In the genomic region with DNA sequence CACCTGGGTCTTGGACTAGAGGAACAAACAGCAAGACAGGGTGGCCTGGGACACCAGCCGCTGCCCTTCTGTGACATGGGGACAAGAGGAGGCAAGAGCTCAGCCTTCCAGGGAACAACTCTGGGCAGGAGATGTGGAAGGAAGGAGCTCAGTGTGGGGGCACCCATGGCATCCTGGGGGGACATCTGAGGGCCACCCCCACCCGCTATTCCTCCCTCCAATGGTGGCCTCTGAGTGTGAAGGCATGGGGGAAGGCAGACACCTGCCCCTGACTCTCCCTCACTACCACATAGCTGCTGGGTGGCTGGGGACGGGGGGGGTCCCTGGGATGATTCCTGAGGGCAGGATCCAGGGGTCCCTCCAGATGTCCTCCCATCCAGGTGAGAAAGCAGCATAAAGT, we compare ENCODE assay signal across 17 cellular contexts. TPM values are rescaled to one million over a fixed set of nuclear protein-coding genes. Genes with fewer than 3 reads are reported as not detected.
DNase-seq lines count a peak whose midpoint lies in the region; ATAC-seq and TF ChIP-seq lines count a peak whose summit lies in the region.
"Had no signal": no experiment of that assay in that cellular context is flagged by ENCODE, and none has a peak within 500 bp of the region (broad histone marks: within the 10 kb centered on the region; RNA-seq: fewer than 3 reads in every experiment).

No MANE protein-coding gene starts in this region.

- POLR2A ChIA-PET in activated CD4-positive, alpha-beta memory T cell treated with anti-CD3 and anti-CD28 coated beads for 36 hours (lab: Charles Lee), result interaction anchor here (2.2 kb wide), 1 partner anchor 113 kb away, joined by 4 read pairs; no protein-coding TSS in a partner anchor

- no peak overlapping the region for H3K4me3 ChIP-seq in H7 (ENCODE audit: insufficient read depth, low read depth, low read length)
- H3K4me3 ChIP-seq: GM23248, K562 had no signal

- H3K4me1 Mint-ChIP-seq in activated CD4-positive, alpha-beta memory T cell treated with anti-CD3 and anti-CD28 coated beads for 36 hours (ENCODE audit: low read depth), result peaks cover 79% of the 10 kb centered on the region
- H3K4me1 Mint-ChIP-seq in nephron progenitor cell, result peaks cover 21% of the 10 kb centered on the region

- no peaks in the 10 kb centered on the region for H3K27me3 Mint-ChIP-seq in activated CD4-positive, alpha-beta memory T cell treated with anti-CD3 and anti-CD28 coated beads for 36 hours
- H3K27me3 Mint-ChIP-seq in nephron progenitor cell (ENCODE audit: low read depth, poor library complexity), result peaks cover 11% of the 10 kb centered on the region
- H3K27me3 Mint-ChIP-seq: CD4-positive, alpha-beta T cell had no signal

- H3K36me3 Mint-ChIP-seq in activated naive CD4-positive, alpha-beta T cell treated with anti-CD3 and anti-CD28 coated beads, Interleukin-2, amount 50 U/mL, for 72 hours, result peaks cover 0 to 24% of the 10 kb centered on the region in 2 donors
- H3K36me3 Mint-ChIP-seq in activated CD4-positive, alpha-beta memory T cell treated with anti-CD3 and anti-CD28 coated beads for 36 hours, result peaks cover 17% of the 10 kb centered on the region
- H3K36me3 Mint-ChIP-seq in nephron progenitor cell (ENCODE audit: low read depth), result peaks cover 10% of the 10 kb centered on the region

- intact Hi-C loops in activated CD4-positive, alpha-beta memory T cell treated with anti-CD3 and anti-CD28 coated beads for 36 hours (cut with micrococcal nuclease), result loop anchor here (10.0 kb wide), 1 partner anchor 232 kb away; the partner anchor contains the start of gene SUN2

- no peaks in the 10 kb centered on the region for H3K36me3 ChIP-seq in H7 (replicated peaks; ENCODE audit: control insufficient read depth, insufficient read depth, low read length)

- peak overlapping the region; percentile 50 to 65 for H3K27ac Mint-ChIP-seq in activated naive CD4-positive, alpha-beta T cell treated with anti-CD3 and anti-CD28 coated beads, Interleukin-2, amount 50 U/mL, for 72 hours
- peak overlapping the region; percentile 79 for H3K27ac Mint-ChIP-seq in activated CD4-positive, alpha-beta memory T cell treated with anti-CD3 and anti-CD28 coated beads for 36 hours
- no peak overlapping the region for H3K27ac Mint-ChIP-seq in nephron progenitor cell

- CTCF ChIA-PET in activated CD4-positive, alpha-beta memory T cell treated with anti-CD3 and anti-CD28 coated beads for 36 hours (lab: Charles Lee), result interaction anchor here (1.0 to 2.4 kb wide), 2 partner anchors 17 to 117 kb away, joined by 3 to 9 read pairs; no protein-coding TSS in a partner anchor

- TF ChIP-seq CTCF in nephron progenitor cell (IDR thresholded peaks at IDR 0.05), result no peak

- peaks cover 0 to 5% of the 10 kb centered on the region in 2 donors for H3K9me3 Mint-ChIP-seq in activated naive CD4-positive, alpha-beta T cell treated with anti-CD3 and anti-CD28 coated beads, Interleukin-2, amount 50 U/mL, for 72 hours
- H3K9me3 Mint-ChIP-seq in activated CD4-positive, alpha-beta memory T cell treated with anti-CD3 and anti-CD28 coated beads for 36 hours, result peaks cover 15% of the 10 kb centered on the region
- H3K9me3 Mint-ChIP-seq in nephron progenitor cell, result peaks cover 33% of the 10 kb centered on the region
- H3K9me3 Mint-ChIP-seq: CD4-positive, alpha-beta T cell had no signal

- no peak overlapping the region for H3K4me3 Mint-ChIP-seq in activated CD4-positive, alpha-beta memory T cell treated with anti-CD3 and anti-CD28 coated beads for 36 hours
- peak overlapping the region; percentile 23 for H3K4me3 Mint-ChIP-seq in nephron progenitor cell
- H3K4me3 Mint-ChIP-seq: CD4-positive, alpha-beta T cell had no signal

- no peak for ATAC-seq in activated naive CD4-positive, alpha-beta T cell treated with anti-CD3 and anti-CD28 coated beads, Interleukin-2, amount 50 U/mL, for 72 hours
- no peak for ATAC-seq in GM18907 (IDR thresholded peaks at IDR 0.05; ENCODE audit: unreplicated experiment)
- no peak for ATAC-seq in GM21723 (IDR thresholded peaks at IDR 0.05; ENCODE audit: unreplicated experiment)
- ATAC-seq: K562 had no signal

- DNase-seq in activated naive CD4-positive, alpha-beta T cell treated with anti-CD3 and anti-CD28 coated beads, Interleukin-2, amount 50 U/mL, for 72 hours (ENCODE audit: low spot score in 2 of 2), result no peak
- DNase-seq in activated naive CD4-positive, alpha-beta T cell treated with Interleukin-2 at 50 U/mL for 16 hours, result no peak
- no peak for DNase-seq in activated CD4-positive, alpha-beta memory T cell treated with anti-CD3 and anti-CD28 coated beads for 36 hours
- no peak for DNase-seq in nephron progenitor cell
- no peak for DNase-seq in H7
- DNase-seq: Calu3; CD4-positive, alpha-beta T cell; GM23248; NCI-H1417; NCI-H1930; NCI-H2171; NCI-H446 treated with DMSO at 0.1 percent for 48 hours; RPMI8226; SIG-M5 had no signal

- no peaks in the 10 kb centered on the region for H3K27me3 ChIP-seq in H7 (ENCODE audit: control insufficient read depth, insufficient read depth, low read length)

RNA-seq across cellular contexts. Expression of gene APOBEC3B, which starts 4.5 kb away (rescaled TPM):
- 1 to 10 TPM; 6.4 to 9.6 TPM for total RNA-seq in activated naive CD4-positive, alpha-beta T cell treated with anti-CD3 and anti-CD28 coated beads, Interleukin-2, amount 50 U/mL, for 72 hours
- 10 to 100 TPM; 43.9 to 44.3 TPM for total RNA-seq in activated CD4-positive, alpha-beta memory T cell treated with anti-CD3 and anti-CD28 coated beads for 36 hours
- 4.4 and 6.5 TPM in 2 replicates for total RNA-seq in H7 (2014; rRNA removed; shearing (Covaris generic))
- total RNA-seq: CD4-positive, alpha-beta T cell had no signal

RNA-seq across cellular contexts. Expression of gene APOBEC3C, which starts 27.4 kb away (rescaled TPM):
- 100 to 1,000 TPM in 1 of 2 donors, 10 to 100 TPM in 1; 71.0 to 114 TPM for total RNA-seq in activated naive CD4-positive, alpha-beta T cell treated with anti-CD3 and anti-CD28 coated beads, Interleukin-2, amount 50 U/mL, for 72 hours
- 100 to 1,000 TPM; 141 to 142 TPM for total RNA-seq in activated CD4-positive, alpha-beta memory T cell treated with anti-CD3 and anti-CD28 coated beads for 36 hours
- 1.5 and 2.0 TPM in 2 replicates for total RNA-seq in H7 (2014; rRNA removed; shearing (Covaris generic))

RNA-seq across cellular contexts. Expression of gene APOBEC3A, which starts 29.2 kb away (rescaled TPM):
- total RNA-seq in activated naive CD4-positive, alpha-beta T cell treated with anti-CD3 and anti-CD28 coated beads, Interleukin-2, amount 50 U/mL, for 72 hours, result not detected
- under 1 TPM in 1 of 2 experiments, not detected in 1; 0.17 TPM for total RNA-seq in activated CD4-positive, alpha-beta memory T cell treated with anti-CD3 and anti-CD28 coated beads for 36 hours
- not detected in 2 replicates for total RNA-seq in H7 (2014; rRNA removed; shearing (Covaris generic))
- total RNA-seq: Calu3, GM23248, K562 had no signal

RNA-seq across cellular contexts. Expression of gene APOBEC3D, which starts 34.3 kb away (rescaled TPM):
- 10 to 100 TPM; 16.0 to 27.2 TPM for total RNA-seq in activated naive CD4-positive, alpha-beta T cell treated with anti-CD3 and anti-CD28 coated beads, Interleukin-2, amount 50 U/mL, for 72 hours
- 10 to 100 TPM; 54.1 to 54.5 TPM for total RNA-seq in activated CD4-positive, alpha-beta memory T cell treated with anti-CD3 and anti-CD28 coated beads for 36 hours
- total RNA-seq in H7 (2014; rRNA removed; shearing (Covaris generic)), result 2.7 and 3.9 TPM in 2 replicates

RNA-seq across cellular contexts. Expression of gene APOBEC3F, which starts 54.0 kb away (rescaled TPM):
- total RNA-seq in activated naive CD4-positive, alpha-beta T cell treated with anti-CD3 and anti-CD28 coated beads, Interleukin-2, amount 50 U/mL, for 72 hours, result 10 to 100 TPM; 15.8 to 25.8 TPM
- total RNA-seq in activated CD4-positive, alpha-beta memory T cell treated with anti-CD3 and anti-CD28 coated beads for 36 hours, result 10 to 100 TPM; 33.4 to 34.9 TPM
- 1.1 and 3.5 TPM in 2 replicates for total RNA-seq in H7 (2014; rRNA removed; shearing (Covaris generic))

Comparison
In these comparisons a context has a peak if more than half of its experiments do, and no peak if none do; other contexts are left out.
1. RNA of gene APOBEC3C, which starts 27.4 kb away (total RNA-seq): 141 to 142 TPM in activated CD4-positive, alpha-beta memory T cell treated with anti-CD3 and anti-CD28 coated beads for 36 hours and 71.0 to 114 TPM in activated naive CD4-positive, alpha-beta T cell treated with anti-CD3 and anti-CD28 coated beads, Interleukin-2, amount 50 U/mL, for 72 hours; 1.5 to 2.0 TPM in H7; every median in the first group is over 10 times any median in the second.